24 cellular contexts compared by ENCODE assay signal in genomic region chr6:161132384-161132783, GRCh38.
"Had no signal": no experiment of that assay in that cellular context is flagged by ENCODE, and none has a peak within 500 bp of the region (broad histone marks: within the 10 kb centered on the region; RNA-seq: fewer than 3 reads in every experiment).

No MANE protein-coding gene starts in this region.

- H3K36me3 Mint-ChIP-seq: natural killer cell had no signal

- H3K27ac Mint-ChIP-seq: immature natural killer cell; memory B cell; neural progenitor cell; stimulated activated effector memory CD8-positive, alpha-beta T cell treated with anti-CD3 and anti-CD28 coated beads, Interleukin-12 subunit alpha, Interleukin-12 subunit beta, amount 100 ng/mL, for 72 hours had no signal

- H3K36me3 ChIP-seq: colonic mucosa, ovary, thyroid gland had no signal

- H3K27ac ChIP-seq: colonic mucosa, lower lobe of right lung, neural progenitor cell, ovary, psoas muscle, sigmoid colon, stomach, thyroid gland, vagina had no signal

- H3K4me3 ChIP-seq: colonic mucosa, lower lobe of right lung, neural progenitor cell, ovary, psoas muscle, sigmoid colon, stomach, thyroid gland, vagina had no signal

- H3K4me3 Mint-ChIP-seq: dendritic cell treated with granulocyte-macrophage colony-stimulating factor and Interleukin-4, amounts not matched to agents 40 ng/mL and 50 ng/mL, for 4 days; immature natural killer cell; memory B cell; natural killer cell; neural progenitor cell; stimulated activated effector memory CD8-positive, alpha-beta T cell treated with anti-CD3 and anti-CD28 coated beads, Interleukin-12 subunit alpha, Interleukin-12 subunit beta, amount 100 ng/mL, for 72 hours had no signal

- DNase-seq: colonic mucosa; effector CD8-positive, alpha-beta T cell; erythroblast; hypothalamus; immature natural killer cell; islet precursor cell; left ventricle myocardium superior; lower lobe of right lung; natural killer cell; nucleus accumbens; ovary; psoas muscle; right cardiac atrium; sigmoid colon; stimulated activated CD4-positive, alpha-beta T cell treated with anti-CD3 and anti-CD28 coated beads, Interleukin-2, amount 100 ng/mL, for 24 hours; stimulated activated CD4-positive, alpha-beta T cell treated with anti-CD3 and anti-CD28 coated beads, Interleukin-4, amount 100 ng/mL, for 24 hours; stimulated activated naive CD4-positive, alpha-beta T cell treated with Interleukin-2 at 50 U/mL for 16 hours; stomach; thyroid gland had no signal

- H3K4me2 ChIP-seq: neural progenitor cell had no signal

- H3K9ac ChIP-seq: neural progenitor cell had no signal

- H3K4me1 ChIP-seq: colonic mucosa, lower lobe of right lung, neural progenitor cell, psoas muscle, sigmoid colon, stomach, vagina had no signal

- H3K27me3 ChIP-seq: colonic mucosa, neural progenitor cell, ovary, sigmoid colon, stomach, thyroid gland, vagina had no signal

- H3K9me3 ChIP-seq: colonic mucosa, lower lobe of right lung, ovary, psoas muscle, sigmoid colon, stomach, thyroid gland, vagina had no signal

- H3K27me3 Mint-ChIP-seq: dendritic cell treated with granulocyte-macrophage colony-stimulating factor and Interleukin-4, amounts not matched to agents 40 ng/mL and 50 ng/mL, for 4 days; memory B cell had no signal

- H2AFZ ChIP-seq: neural progenitor cell had no signal

- ATAC-seq: left ventricle myocardium superior; lower lobe of right lung; natural killer cell; psoas muscle; right cardiac atrium; stimulated activated effector memory CD8-positive, alpha-beta T cell treated with anti-CD3 and anti-CD28 coated beads, Interleukin-12 subunit alpha, Interleukin-12 subunit beta, amount 100 ng/mL, for 72 hours had no signal

- H3K4me1 Mint-ChIP-seq: memory B cell had no signal
